8 cellular contexts compared by ENCODE assay signal in genomic region chr7:157568071-157568784, GRCh38.
DNase-seq lines count a peak whose midpoint lies in the region; ATAC-seq, FAIRE-seq and TF ChIP-seq lines count a peak whose summit lies in the region.

No MANE protein-coding gene starts in this region.

- H3F3A ChIP-seq in PC-3 (ENCODE audit: low read length, unreplicated experiment): peaks cover 6% of the 10 kb centered on the region

- H3K4me1 Mint-ChIP-seq in CD8-positive, alpha-beta memory T cell: peaks cover 25 to 36% (median 28%) of the 10 kb centered on the region in 3 donors

- no peaks in the 10 kb centered on the region for H3K79me2 ChIP-seq in PC-3 (ENCODE audit: low read length)

- BruUV-seq in PC-3 (replicated peaks; lab: Mats Ljungman, UMichigan): no TSS peak

- H3K27me3 ChIP-seq in CD8-positive, alpha-beta memory T cell (ENCODE audit: insufficient read depth, low read length, poor library complexity, severe bottlenecking): no peaks in the 10 kb centered on the region
- no peaks in the 10 kb centered on the region for H3K27me3 ChIP-seq in PC-3 (ENCODE audit: low read length)
- no peaks in the 10 kb centered on the region for H3K27me3 ChIP-seq in esophagus (ENCODE audit: control insufficient read depth in 1 of 2, insufficient read depth in 2 of 2, low read length in 2 of 2)
- H3K27me3 ChIP-seq in pancreas: no peaks in the 10 kb centered on the region

- no peaks in the 10 kb centered on the region for H3K9me3 ChIP-seq in CD8-positive, alpha-beta memory T cell (ENCODE audit: low read length)
- H3K9me3 ChIP-seq in PC-3 (ENCODE audit: low read length) (no peaks in the 10 kb centered on the region), esophagus (ENCODE audit: control insufficient read depth in 2 of 2, insufficient read depth in 1 of 2, low read depth in 1 of 2, low read length in 1 of 2) (peaks cover 0 to 3% of the 10 kb centered on the region in 2 donors), pancreas (no peaks in the 10 kb centered on the region)

- H3K27me3 Mint-ChIP-seq in CD8-positive, alpha-beta memory T cell: peaks cover 7 to 9% of the 10 kb centered on the region in 2 donors

- peaks cover 0 to 2% (median 0%) of the 10 kb centered on the region in 5 donors for H3K9me3 Mint-ChIP-seq in CD8-positive, alpha-beta memory T cell

- 48 to 58% methylated on average over 26 of the region's 26 CpGs for WGBS in esophagus, 2 donors
- 69 to 73% methylated on average over 26 of the region's 26 CpGs for WGBS in pancreas, 2 donors

- peak overlapping the region; percentile 60 for H3K4me3 ChIP-seq in CD8-positive, alpha-beta memory T cell (ENCODE audit: low read length)
- H3K4me3 ChIP-seq in PC-3 (ENCODE audit: low read length) (no peak overlapping the region), esophagus (ENCODE audit: low read depth in 1 of 2, low read length in 2 of 2) (peak overlapping the region; percentile 56 to 60), pancreas (peak overlapping the region; percentile 16 to 45 (median 28))

- H3K27ac Mint-ChIP-seq in CD8-positive, alpha-beta memory T cell: peak overlapping the region; percentile 3 to 96 (median 84)

- FAIRE-seq in pancreas (lab: Jason Lieb, UNC): no peak

- CTCF ChIA-PET in CD8-positive, alpha-beta memory T cell (lab: Charles Lee): interaction anchor here (0.9 kb wide), 1 partner anchor 94 kb away, joined by 3 read pairs; no protein-coding TSS in a partner anchor
- CTCF ChIA-PET in PC-3 (lab: Charles Lee): no interaction called here
- CTCF ChIA-PET in RWPE1 (lab: Yijun Ruan, JAX): no interaction called here
- CTCF ChIA-PET in GM10248 (lab: Yijun Ruan, JAX): no interaction called here

- no peak overlapping the region for H3K4me2 ChIP-seq in PC-3 (ENCODE audit: low read length)

- peak overlapping the region; percentile 86 to 99 (median 91) for H3K4me3 Mint-ChIP-seq in CD8-positive, alpha-beta memory T cell

- H3K9me2 ChIP-seq in PC-3 (replicated peaks; ENCODE audit: low read length): no peaks in the 10 kb centered on the region

- peak in 2 of 5 donors; percentile 6 to 43 for DNase-seq in CD8-positive, alpha-beta memory T cell
- no peak for DNase-seq in PC-3
- DNase-seq in pancreas: peak in 1 of 6 donors; percentile 43
- DNase-seq in RWPE1 (ENCODE audit: low spot score): no peak
- no peak for DNase-seq in GM10248 (ENCODE audit: extremely low spot score)
- DNase-seq in mucosa of gallbladder (ENCODE audit: low spot score): no peak
- DNase-seq in glomerular visceral epithelial cell (ENCODE audit: extremely low spot score): no peak

- no peak overlapping the region for H2AFZ ChIP-seq in PC-3 (ENCODE audit: low read length)

- POLR2A ChIA-PET in CD8-positive, alpha-beta memory T cell (lab: Charles Lee): no interaction called here
- POLR2A ChIA-PET in PC-3 (lab: Charles Lee; ENCODE audit: unreplicated experiment) (interaction anchor here (0.7 kb wide), 1 partner anchor 100 kb away, joined by 8 read pairs; no protein-coding TSS in a partner anchor), RWPE1 (lab: Yijun Ruan, JAX; ENCODE audit: low non-redundant PET) (no interaction called here), GM10248 (lab: Yijun Ruan, JAX) (no interaction called here)

- ATAC-seq in PC-3: no peak
- peak in 2 of 4 donors; percentile 4 to 14 for ATAC-seq in pancreas

- TF ChIP-seq CTCF in PC-3 (conservative IDR thresholded peaks at IDR 0.05; ENCODE audit: low read depth, low read length) (no peak), pancreas (IDR thresholded peaks at IDR 0.05) (no peak), RWPE1 (conservative IDR thresholded peaks at IDR 0.05; ENCODE audit: low read depth) (no peak), GM10248 (IDR thresholded peaks at IDR 0.05; ENCODE audit: control extremely low read depth, extremely low read depth, low read depth, missing control alignments) (no peak)

- no peaks in the 10 kb centered on the region for H3K36me3 ChIP-seq in CD8-positive, alpha-beta memory T cell (ENCODE audit: insufficient read depth, low read length)
- H3K36me3 ChIP-seq in PC-3 (ENCODE audit: low read depth, low read length) (no peaks in the 10 kb centered on the region), esophagus (ENCODE audit: control insufficient read depth in 2 of 2, insufficient read depth in 2 of 2, low read length in 1 of 2) (no peaks in the 10 kb centered on the region), pancreas (no peaks in the 10 kb centered on the region)

- intact Hi-C loops in PC-3 (cut with micrococcal nuclease) (no loop called here), pancreas (cut with DNase I) (no loop called here)

- H3K9ac ChIP-seq in PC-3 (ENCODE audit: low read length): no peak overlapping the region

- H4K20me1 ChIP-seq in PC-3 (ENCODE audit: low read length): no peaks in the 10 kb centered on the region

- peaks cover 0 to 2% (median 1%) of the 10 kb centered on the region in 3 donors for H3K36me3 Mint-ChIP-seq in CD8-positive, alpha-beta memory T cell

- H3K4me1 ChIP-seq in CD8-positive, alpha-beta memory T cell (ENCODE audit: insufficient read depth, low read length): peaks cover 16% of the 10 kb centered on the region
- H3K4me1 ChIP-seq in PC-3 (ENCODE audit: insufficient read depth, low read length) (peaks cover 48% of the 10 kb centered on the region), esophagus (ENCODE audit: control insufficient read depth in 2 of 2, insufficient read depth in 2 of 2, low read length in 1 of 2) (peaks cover 3 to 6% of the 10 kb centered on the region in 2 donors), pancreas (no peaks in the 10 kb centered on the region)

- no peak overlapping the region for H3K27ac ChIP-seq in CD8-positive, alpha-beta memory T cell (ENCODE audit: low read depth, low read length)
- H3K27ac ChIP-seq in PC-3 (ENCODE audit: low read length) (peak overlapping the region; percentile 99; the same call in 1 of the 2 replicates), esophagus (ENCODE audit: low read depth in 2 of 2, low read length in 1 of 2) (no peak overlapping the region), pancreas (peak overlapping the region in 2 of 4 donors; percentile 10 to 66), RWPE1 (no peak overlapping the region)
